8 cellular contexts compared by ENCODE assay signal in genomic region chr7:74203157-74203556, GRCh38. TPM values are rescaled to one million over a fixed set of nuclear protein-coding genes. Genes with fewer than 3 reads are reported as not detected.
DNase-seq lines count a peak whose midpoint lies in the region; ATAC-seq, FAIRE-seq and TF ChIP-seq lines count a peak whose summit lies in the region.

No MANE protein-coding gene starts in this region.

- H3K27ac Mint-ChIP-seq in osteocyte (ENCODE audit: unreplicated experiment) = no peak overlapping the region

- H3K9me1 ChIP-seq in endothelial cell of umbilical vein (replicated peaks; ENCODE audit: control insufficient read depth, extremely low read depth, insufficient read depth, low read length) = no peaks in the 10 kb centered on the region

- H3K27ac ChIP-seq in endothelial cell of umbilical vein (ENCODE audit: insufficient read depth, low read depth, low read length) = no peak overlapping the region

- peak; percentile 47 to 51 for TF ChIP-seq CTCF in endothelial cell of umbilical vein (IDR thresholded peaks at IDR 0.05; ENCODE audit: extremely low read depth in 1 of 2, insufficient read depth in 1 of 2, low read depth in 1 of 2, low read length in 2 of 2)
- TF ChIP-seq CTCF in osteocyte (IDR thresholded peaks at IDR 0.05) = peak; percentile 69

- intact Hi-C loops in Right ventricle myocardium inferior (cut with DNase I) = no loop called here
- intact Hi-C loops in Right ventricle myocardium superior (cut with DNase I) = no loop called here
- intact Hi-C loops in endothelial cell of umbilical vein (cut with micrococcal nuclease) = loop anchor here (1.0 to 10.0 kb wide), 3 partner anchors 72 to 336 kb away; no protein-coding TSS in a partner anchor

- H3K4me3 Mint-ChIP-seq in osteocyte (ENCODE audit: unreplicated experiment) = no peak overlapping the region

- no peaks in the 10 kb centered on the region for H3K79me2 ChIP-seq in endothelial cell of umbilical vein (ENCODE audit: control insufficient read depth, insufficient read depth, low read length)

- peaks cover 8% of the 10 kb centered on the region for H3K4me1 Mint-ChIP-seq in osteocyte (ENCODE audit: unreplicated experiment)

- POLR2A ChIA-PET in endothelial cell of umbilical vein (lab: Charles Lee) = no interaction called here

- DNase-seq in Right ventricle myocardium inferior (ENCODE audit: missing footprints) (peak; percentile 17), Right ventricle myocardium superior (no peak), OCI-M1 (lab: John Stamatoyannopoulos, UW) (peak; percentile 94), endothelial cell of umbilical vein (ENCODE audit: low read depth, low spot score) (peak; percentile 40), osteocyte (ENCODE audit: extremely low spot score, unreplicated experiment) (no peak)
- no peak for DNase-seq in activated T-cell treated with anti-CD3 and anti-CD28 coated beads, Interleukin-2, amount 50 U/mL, for 1 hour

- no peak overlapping the region for H3K9ac ChIP-seq in endothelial cell of umbilical vein (replicated peaks; ENCODE audit: extremely low read depth, insufficient read depth, low read length)

- TF ChIP-seq POLR2A in endothelial cell of umbilical vein (IDR thresholded peaks at IDR 0.05; ENCODE audit: low read depth, low read length) = no peak

- no peak overlapping the region for H2AFZ ChIP-seq in endothelial cell of umbilical vein (ENCODE audit: low read depth, low read length)

- no peaks in the 10 kb centered on the region for H4K20me1 ChIP-seq in endothelial cell of umbilical vein (replicated peaks; ENCODE audit: control insufficient read depth, extremely low read depth, insufficient read depth, low read length)

- no peaks in the 10 kb centered on the region for H3K9me3 ChIP-seq in endothelial cell of umbilical vein (replicated peaks; ENCODE audit: control insufficient read depth, insufficient read depth, low read length)

- no peaks in the 10 kb centered on the region for H3K9me3 Mint-ChIP-seq in osteocyte (ENCODE audit: unreplicated experiment)

- CTCF ChIA-PET in endothelial cell of umbilical vein (lab: Charles Lee) = interaction anchor here (0.7 to 10.3 kb wide), 12 partner anchors 9 to 337 kb away, joined by 3 to 405 read pairs (median 5); partner anchors contain the start of gene CLIP2

- ATAC-seq in Right ventricle myocardium inferior (no peak), Right ventricle myocardium superior (ENCODE audit: poor library complexity) (no peak), HG02642 (IDR thresholded peaks at IDR 0.05; ENCODE audit: poor library complexity, unreplicated experiment) (no peak), HG02571 (IDR thresholded peaks at IDR 0.05; ENCODE audit: unreplicated experiment) (no peak)

- H3K27me3 ChIP-seq in endothelial cell of umbilical vein (ENCODE audit: control insufficient read depth in 2 of 2, insufficient read depth in 2 of 2, low read length in 2 of 2) = no peaks in the 10 kb centered on the region

- dilution Hi-C loops in endothelial cell of umbilical vein (cut with MboI; ENCODE audit: extremely low pct_ligation_motif_present, low sequenced_read_pairs) = no loop called here

- no TSS peak for BruUV-seq in endothelial cell of umbilical vein (replicated peaks; lab: Mats Ljungman, UMichigan)

- H3K4me1 ChIP-seq in endothelial cell of umbilical vein (ENCODE audit: control insufficient read depth, extremely low read depth, insufficient read depth, low read length) = no peaks in the 10 kb centered on the region

- no peak overlapping the region for H3K4me3 ChIP-seq in endothelial cell of umbilical vein (replicated peaks in 1 of 3; ENCODE audit: insufficient read depth in 1 of 3, low read depth in 1 of 3, low read length in 3 of 3)

- H3K36me3 ChIP-seq in endothelial cell of umbilical vein (ENCODE audit: control insufficient read depth in 2 of 2, extremely low read depth in 1 of 2, insufficient read depth in 2 of 2, low read length in 2 of 2) = no peaks in the 10 kb centered on the region

- no peaks in the 10 kb centered on the region for H3K27me3 Mint-ChIP-seq in osteocyte (ENCODE audit: unreplicated experiment)

- no peaks in the 10 kb centered on the region for H3K36me3 Mint-ChIP-seq in osteocyte (ENCODE audit: unreplicated experiment)

- H3K4me2 ChIP-seq in endothelial cell of umbilical vein (ENCODE audit: insufficient read depth, low read length) = no peak overlapping the region

- FAIRE-seq in endothelial cell of umbilical vein (lab: Jason Lieb, UNC) = no peak

TF ChIP-seq in endothelial cell of umbilical vein, 7 proteins besides CTCF, POLR2A, EP300 and RAD21:
- TF ChIP-seq POLR2AphosphoS5 (IDR thresholded peaks at IDR 0.05; ENCODE audit: insufficient read depth, low read depth, low read length) = no peak
- TF ChIP-seq JUN (IDR thresholded peaks at IDR 0.05; ENCODE audit: borderline replicate concordance, insufficient read depth, insufficient read length, low read depth) = no peak
- no peak for TF ChIP-seq FOS (IDR thresholded peaks at IDR 0.05; ENCODE audit: borderline replicate concordance, insufficient read depth, low read length)
- TF ChIP-seq, protein P1, sequence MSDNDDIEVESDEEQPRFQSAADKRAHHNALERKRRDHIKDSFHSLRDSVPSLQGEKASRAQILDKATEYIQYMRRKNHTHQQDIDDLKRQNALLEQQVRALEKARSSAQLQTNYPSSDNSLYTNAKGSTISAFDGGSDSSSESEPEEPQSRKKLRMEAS (IDR thresholded peaks at IDR 0.05; ENCODE audit: insufficient read depth, insufficient read length) = no peak
- no peak for TF ChIP-seq EZH2 (IDR thresholded peaks at IDR 0.05; ENCODE audit: borderline replicate concordance, low read depth, low read length, severe bottlenecking)
- no peak for TF ChIP-seq MYC (IDR thresholded peaks at IDR 0.05; ENCODE audit: low read depth, low read length)

RNA-seq across cellular contexts. Expression of gene LAT2, which starts 6.6 kb away (rescaled TPM):
- total RNA-seq in Right ventricle myocardium inferior (3.4 TPM), Right ventricle myocardium superior (2.2 TPM), endothelial cell of umbilical vein (1.1 and 1.8 TPM in 2 replicates), osteocyte (0.52 and 0.67 TPM in 2 replicates)
- 0.57 and 1.0 TPM in 2 replicates for polyA plus RNA-seq in endothelial cell of umbilical vein
- polyA plus RNA-seq in endothelial cell of umbilical vein (2011; cell fraction: cytosol; rRNA removed) = 0.28 and 0.52 TPM in 2 replicates
- polyA plus RNA-seq in endothelial cell of umbilical vein (2011; cell fraction: nucleus; rRNA removed) = 3.3 and 3.8 TPM in 2 replicates
- 0.61 and 0.84 TPM in 2 replicates for polyA plus RNA-seq in endothelial cell of umbilical vein (2012)
- polyA minus RNA-seq in endothelial cell of umbilical vein = 0.36 and 1.3 TPM in 2 replicates
- not detected for polyA minus RNA-seq in endothelial cell of umbilical vein (2011; cell fraction: cytosol; rRNA and poly(A)+ RNA removed)
- polyA minus RNA-seq in endothelial cell of umbilical vein (2011; cell fraction: nucleus; rRNA and poly(A)+ RNA removed) = 0.96 and 1.5 TPM in 2 replicates

RNA-seq across cellular contexts. Expression of gene EIF4H, which starts 29.0 kb away (rescaled TPM):
- total RNA-seq in Right ventricle myocardium inferior (172 TPM), Right ventricle myocardium superior (166 TPM), endothelial cell of umbilical vein (415 and 434 TPM in 2 replicates), osteocyte (205 and 208 TPM in 2 replicates)
- 334 and 406 TPM in 2 replicates for polyA plus RNA-seq in endothelial cell of umbilical vein
- polyA plus RNA-seq in endothelial cell of umbilical vein (2011; cell fraction: cytosol; rRNA removed) = 342 and 346 TPM in 2 replicates
- polyA plus RNA-seq in endothelial cell of umbilical vein (2011; cell fraction: nucleus; rRNA removed) = 236 and 266 TPM in 2 replicates
- polyA plus RNA-seq in endothelial cell of umbilical vein (2012) = 288 and 322 TPM in 2 replicates
- 356 and 377 TPM in 2 replicates for polyA minus RNA-seq in endothelial cell of umbilical vein
- 143 TPM for polyA minus RNA-seq in endothelial cell of umbilical vein (2011; cell fraction: cytosol; rRNA and poly(A)+ RNA removed)
- 129 and 131 TPM in 2 replicates for polyA minus RNA-seq in endothelial cell of umbilical vein (2011; cell fraction: nucleus; rRNA and poly(A)+ RNA removed)

RNA-seq across cellular contexts. Expression of gene RFC2, which starts 51.0 kb away (rescaled TPM):
- total RNA-seq in Right ventricle myocardium inferior = 12.4 TPM
- total RNA-seq in Right ventricle myocardium superior = 9.4 TPM
- 40.0 and 44.3 TPM in 2 replicates for total RNA-seq in endothelial cell of umbilical vein
- 17.8 and 24.4 TPM in 2 replicates for polyA plus RNA-seq in endothelial cell of umbilical vein
- polyA plus RNA-seq in endothelial cell of umbilical vein (2011; cell fraction: cytosol; rRNA removed) = 29.2 and 35.4 TPM in 2 replicates
- 17.6 and 18.0 TPM in 2 replicates for polyA plus RNA-seq in endothelial cell of umbilical vein (2011; cell fraction: nucleus; rRNA removed)
- polyA plus RNA-seq in endothelial cell of umbilical vein (2012) = 20.6 and 30.8 TPM in 2 replicates
- 32.7 and 46.1 TPM in 2 replicates for polyA minus RNA-seq in endothelial cell of umbilical vein
- polyA minus RNA-seq in endothelial cell of umbilical vein (2011; cell fraction: cytosol; rRNA and poly(A)+ RNA removed) = 52.8 TPM
- 8.2 and 13.6 TPM in 2 replicates for polyA minus RNA-seq in endothelial cell of umbilical vein (2011; cell fraction: nucleus; rRNA and poly(A)+ RNA removed)
- total RNA-seq in osteocyte = 13.5 and 13.8 TPM in 2 replicates

Comparison
In these comparisons a context has a peak if more than half of its experiments do, and no peak if none do; other contexts are left out.
1. DNase-seq: peak in Right ventricle myocardium inferior (single experiment), OCI-M1 (single experiment) and endothelial cell of umbilical vein (single experiment); none in Right ventricle myocardium superior (single experiment), osteocyte (single experiment) and activated T-cell treated with anti-CD3 and anti-CD28 coated beads, Interleukin-2, amount 50 U/mL, for 1 hour (single experiment).